ENCODE assay signal across 19 cellular contexts in genomic region chr7:138555684-138556083, GRCh38.
DNase-seq lines count a peak whose midpoint lies in the region; ATAC-seq and TF ChIP-seq lines count a peak whose summit lies in the region.
"Had no signal": no experiment of that assay in that cellular context is flagged by ENCODE, and none has a peak within 500 bp of the region (broad histone marks: within the 10 kb centered on the region; RNA-seq: fewer than 3 reads in every experiment).

No MANE protein-coding gene starts in this region.

- H3K4me1 Mint-ChIP-seq in endodermal cell = no peaks in the 10 kb centered on the region
- no peaks in the 10 kb centered on the region for H3K4me1 Mint-ChIP-seq in activated T-cell treated with anti-CD3 and anti-CD28 coated beads, Interleukin-2, amount 50 U/mL, for 4 hours (ENCODE audit: low read depth)
- H3K4me1 Mint-ChIP-seq in Caco-2 (ENCODE audit: low read depth, unreplicated experiment) = no peaks in the 10 kb centered on the region
- H3K4me1 Mint-ChIP-seq: CD14-positive monocyte; CD4-positive, alpha-beta memory T cell; CD4-positive, CD25-positive, alpha-beta regulatory T cell; CD8-positive, alpha-beta memory T cell had no signal

- H3F3A ChIP-seq in smooth muscle cell (ENCODE audit: low read depth) = no peaks in the 10 kb centered on the region

- intact Hi-C loops in Caco-2 (cut with micrococcal nuclease; ENCODE audit: unreplicated experiment) = no loop called here

- H3K27ac ChIP-seq in endodermal cell (ENCODE audit: low read depth, low read length) (no peak overlapping the region), smooth muscle cell (ENCODE audit: low read depth) (no peak overlapping the region)
- H3K27ac ChIP-seq: BLaER1 had no signal

- H3K79me2 ChIP-seq in smooth muscle cell (ENCODE audit: low read depth) = peaks cover 4% of the 10 kb centered on the region

- H2AFZ ChIP-seq in smooth muscle cell (ENCODE audit: low read depth) = no peak overlapping the region

- CTCF ChIA-PET in Caco-2 (lab: Charles Lee) = no interaction called here

- DNase-seq in adipocyte (ENCODE audit: low read depth) = no peak
- no peak for DNase-seq in endodermal cell
- DNase-seq in smooth muscle cell (lab: John Stamatoyannopoulos, UW; ENCODE audit: unreplicated experiment) = no peak
- no peak for DNase-seq in activated T-cell treated with anti-CD3 and anti-CD28 coated beads, Interleukin-2, amount 50 U/mL, for 4 hours
- no peak for DNase-seq in Caco-2
- no peak for DNase-seq in NOMO-1 treated with DMSO at 0.1 percent for 48 hours (lab: John Stamatoyannopoulos, UW; ENCODE audit: unreplicated experiment)
- DNase-seq: 8988T; ACHN; BE2C; C1 segment of cervical spinal cord; Calu3; CD4-positive, alpha-beta memory T cell; CD4-positive, CD25-positive, alpha-beta regulatory T cell; CD8-positive, alpha-beta memory T cell; COR-L47; DMS79 treated with DMSO at 0.1 percent for 48 hours; GF-D8 had no signal

- no peak overlapping the region for H3K27ac Mint-ChIP-seq in endodermal cell
- H3K27ac Mint-ChIP-seq in Caco-2 (ENCODE audit: unreplicated experiment) = no peak overlapping the region
- H3K27ac Mint-ChIP-seq: CD14-positive monocyte; CD4-positive, alpha-beta memory T cell; CD4-positive, CD25-positive, alpha-beta regulatory T cell; CD8-positive, alpha-beta memory T cell had no signal

- H3K4me3 Mint-ChIP-seq in endodermal cell = no peak overlapping the region
- H3K4me3 Mint-ChIP-seq in activated T-cell treated with anti-CD3 and anti-CD28 coated beads, Interleukin-2, amount 50 U/mL, for 4 hours = no peak overlapping the region
- no peak overlapping the region for H3K4me3 Mint-ChIP-seq in Caco-2 (ENCODE audit: unreplicated experiment)
- H3K4me3 Mint-ChIP-seq: CD14-positive monocyte; CD4-positive, alpha-beta memory T cell; CD4-positive, CD25-positive, alpha-beta regulatory T cell; CD8-positive, alpha-beta memory T cell had no signal

- no peak overlapping the region for H3K9ac ChIP-seq in adipocyte (ENCODE audit: low read length)
- no peak overlapping the region for H3K9ac ChIP-seq in endodermal cell (ENCODE audit: extremely low read depth, low read length, poor library complexity, severe bottlenecking)
- H3K9ac ChIP-seq in smooth muscle cell (ENCODE audit: low read depth) = no peak overlapping the region
- H3K9ac ChIP-seq: BLaER1 had no signal

- WGBS in endodermal cell (ENCODE audit: insufficient coverage in 1 of 2, insufficient read length in 1 of 2), 2 experiments = 100% methylated on average over 4 of the region's 4 CpGs; no CpG with 5 or more reads in 1 of the 2 experiments
- WGBS in smooth muscle cell (ENCODE audit: low lambda C conversion rate) = 100% methylated on average over 4 of the region's 4 CpGs

- H3K4me3 ChIP-seq in adipocyte (ENCODE audit: low read length) = peak overlapping the region; percentile 63
- peak overlapping the region; percentile 55 for H3K4me3 ChIP-seq in endodermal cell (ENCODE audit: low read length)
- peak overlapping the region; percentile 6 for H3K4me3 ChIP-seq in smooth muscle cell
- H3K4me3 ChIP-seq in Caco-2 (ENCODE audit: low read depth, low read length) = no peak overlapping the region

- H4K20me1 ChIP-seq in smooth muscle cell (ENCODE audit: low read depth) = no peaks in the 10 kb centered on the region
- H4K20me1 ChIP-seq: BLaER1 had no signal

- POLR2A ChIA-PET in Caco-2 (lab: Charles Lee) = no interaction called here

- no peak overlapping the region for H3K4me2 ChIP-seq in smooth muscle cell
- H3K4me2 ChIP-seq: BLaER1 had no signal

- H3K9me3 ChIP-seq in adipocyte (ENCODE audit: control insufficient read depth, low read length) = peaks cover 77% of the 10 kb centered on the region
- H3K9me3 ChIP-seq in endodermal cell (ENCODE audit: control insufficient read depth, low read length) = peaks cover 99% of the 10 kb centered on the region
- H3K9me3 ChIP-seq in smooth muscle cell (replicated peaks; ENCODE audit: low read depth) = peaks cover 66% of the 10 kb centered on the region
- peaks cover 44% of the 10 kb centered on the region for H3K9me3 ChIP-seq in Caco-2
- H3K9me3 ChIP-seq: BE2C had no signal

- H3K36me3 Mint-ChIP-seq in endodermal cell (ENCODE audit: low read depth) (peaks cover 98% of the 10 kb centered on the region), Caco-2 (ENCODE audit: insufficient read depth, unreplicated experiment) (peaks cover 88% of the 10 kb centered on the region)
- H3K36me3 Mint-ChIP-seq in activated T-cell treated with anti-CD3 and anti-CD28 coated beads, Interleukin-2, amount 50 U/mL, for 4 hours (ENCODE audit: insufficient read depth) = peaks cover 86% of the 10 kb centered on the region

- H3K27me3 Mint-ChIP-seq in endodermal cell (ENCODE audit: insufficient read depth) = no peaks in the 10 kb centered on the region
- H3K27me3 Mint-ChIP-seq in activated T-cell treated with anti-CD3 and anti-CD28 coated beads, Interleukin-2, amount 50 U/mL, for 4 hours (ENCODE audit: low read depth) = no peaks in the 10 kb centered on the region
- H3K27me3 Mint-ChIP-seq in Caco-2 (ENCODE audit: insufficient read depth, unreplicated experiment) = no peaks in the 10 kb centered on the region
- H3K27me3 Mint-ChIP-seq: CD4-positive, alpha-beta memory T cell; CD8-positive, alpha-beta memory T cell had no signal

- no peak for TF ChIP-seq CTCF in endodermal cell (conservative IDR thresholded peaks at IDR 0.05)
- TF ChIP-seq CTCF in smooth muscle cell (IDR thresholded peaks at IDR 0.05; ENCODE audit: borderline replicate concordance, insufficient read depth, poor library complexity, severe bottlenecking) = no peak
- no peak for TF ChIP-seq CTCF in Caco-2 (IDR thresholded peaks at IDR 0.05; ENCODE audit: insufficient read depth in 1 of 2, low read depth in 1 of 2, low read length in 1 of 2, severe bottlenecking in 1 of 2, unreplicated experiment in 1 of 2)

- no TSS peak for BruUV-seq in Caco-2 (replicated peaks; lab: Mats Ljungman, UMichigan)

- H3K4me1 ChIP-seq in adipocyte (ENCODE audit: control insufficient read depth, insufficient read depth, low read length) (no peaks in the 10 kb centered on the region), endodermal cell (ENCODE audit: control insufficient read depth, insufficient read depth, low read length) (no peaks in the 10 kb centered on the region), smooth muscle cell (ENCODE audit: low read depth) (no peaks in the 10 kb centered on the region), Caco-2 (no peaks in the 10 kb centered on the region)
- H3K4me1 ChIP-seq: BE2C, BLaER1 had no signal

- H3K36me3 ChIP-seq in adipocyte (ENCODE audit: control insufficient read depth, insufficient read depth, low read length, severe bottlenecking) (peaks cover 98% of the 10 kb centered on the region), endodermal cell (ENCODE audit: control insufficient read depth, insufficient read depth, low read length) (peaks cover 99% of the 10 kb centered on the region), smooth muscle cell (ENCODE audit: low read depth) (peaks cover 91% of the 10 kb centered on the region), Caco-2 (ENCODE audit: control insufficient read depth, insufficient read depth, low read length) (peaks cover 36% of the 10 kb centered on the region)

- ATAC-seq in activated T-cell treated with anti-CD3 and anti-CD28 coated beads, Interleukin-2, amount 50 U/mL, for 4 hours = no peak

- H3K27me3 ChIP-seq in adipocyte (replicated peaks; ENCODE audit: control insufficient read depth, insufficient read depth, low read length) (no peaks in the 10 kb centered on the region), endodermal cell (ENCODE audit: control insufficient read depth, insufficient read depth, low read length, poor library complexity, severe bottlenecking) (no peaks in the 10 kb centered on the region), smooth muscle cell (ENCODE audit: low read depth) (no peaks in the 10 kb centered on the region), Caco-2 (replicated peaks; ENCODE audit: control insufficient read depth, insufficient read depth, low read length) (no peaks in the 10 kb centered on the region)
- H3K27me3 ChIP-seq: BE2C, BLaER1 had no signal

- H3K9me3 Mint-ChIP-seq in endodermal cell (peaks cover 76% of the 10 kb centered on the region), Caco-2 (ENCODE audit: unreplicated experiment) (peaks cover 33% of the 10 kb centered on the region)
- peaks cover 38% of the 10 kb centered on the region for H3K9me3 Mint-ChIP-seq in activated T-cell treated with anti-CD3 and anti-CD28 coated beads, Interleukin-2, amount 50 U/mL, for 4 hours
